ENCODE assay signal across 1 cellular context in genomic region chr20:17940447-17940971, GRCh38.
TF ChIP-seq lines count a peak whose summit lies in the region.

No MANE protein-coding gene starts in this region.

TF ChIP-seq in HepG2, 621 proteins besides CTCF, POLR2A, EP300 and RAD21 (continued from another document and continues in another):
- TF ChIP-seq PAXIP1 (CRISPR knock-in tag; conservative IDR thresholded peaks at IDR 0.05) (no peak; the same call in 1 of the 2 replicates), ZNF615 (CRISPR knock-in tag; IDR thresholded peaks at IDR 0.05; ENCODE audit: borderline replicate concordance) (no peak), TMF1 (CRISPR knock-in tag; IDR thresholded peaks at IDR 0.05; ENCODE audit: low read depth) (no peak), KLF16 (CRISPR knock-in tag; IDR thresholded peaks at IDR 0.05) (no peak), AKNA (CRISPR knock-in tag; IDR thresholded peaks at IDR 0.05; ENCODE audit: borderline replicate concordance) (no peak), JUND (CRISPR knock-in tag; IDR thresholded peaks at IDR 0.05) (no peak), SOX5 (CRISPR knock-in tag; IDR thresholded peaks at IDR 0.05; ENCODE audit: borderline replicate concordance) (no peak), DDIT3 (CRISPR knock-in tag; IDR thresholded peaks at IDR 0.05) (no peak), SIX1 (CRISPR knock-in tag; IDR thresholded peaks at IDR 0.05; ENCODE audit: borderline replicate concordance) (no peak), FOXA1 (IDR thresholded peaks at IDR 0.05) (no peak), FOXA1 (CRISPR knock-in tag; IDR thresholded peaks at IDR 0.05) (no peak), ZNF780A (CRISPR knock-in tag; IDR thresholded peaks at IDR 0.05) (no peak), TOPORS (CRISPR knock-in tag; IDR thresholded peaks at IDR 0.05) (no peak; the same call in 1 of the 2 replicates), ATRX (CRISPR knock-in tag; IDR thresholded peaks at IDR 0.05; ENCODE audit: borderline replicate concordance) (no peak), ARNT (IDR thresholded peaks at IDR 0.05) (no peak), ZSCAN5A (CRISPR knock-in tag; IDR thresholded peaks at IDR 0.05; ENCODE audit: borderline replicate concordance) (peak; percentile 89; the same call in 1 of the 2 replicates), ELF1 (CRISPR knock-in tag; IDR thresholded peaks at IDR 0.05) (no peak), ZMAT5 (CRISPR knock-in tag; IDR thresholded peaks at IDR 0.05; ENCODE audit: borderline replicate concordance, low read depth) (no peak), ZNF740 (CRISPR knock-in tag; IDR thresholded peaks at IDR 0.05) (peak; percentile 82; the same call in 1 of the 2 replicates), HES4 (CRISPR knock-in tag; IDR thresholded peaks at IDR 0.05; ENCODE audit: borderline replicate concordance) (no peak), ZKSCAN8 (CRISPR knock-in tag; IDR thresholded peaks at IDR 0.05; ENCODE audit: borderline replicate concordance) (no peak), YEATS4 (CRISPR knock-in tag; IDR thresholded peaks at IDR 0.05; ENCODE audit: borderline replicate concordance) (no peak), SP2 (CRISPR knock-in tag; IDR thresholded peaks at IDR 0.05) (no peak), ZNF891 (CRISPR knock-in tag; IDR thresholded peaks at IDR 0.05) (0 out of 2 replicates have a peak, but pooled peaks have one; percentile 74), MIXL1 (CRISPR knock-in tag; IDR thresholded peaks at IDR 0.05) (0 out of 2 replicates have a peak, but pooled peaks have one; percentile 2), NBN (conservative IDR thresholded peaks at IDR 0.05) (no peak), ZNF207 (IDR thresholded peaks at IDR 0.05; ENCODE audit: borderline replicate concordance) (no peak), KDM2A (CRISPR knock-in tag; IDR thresholded peaks at IDR 0.05; ENCODE audit: borderline replicate concordance, low read depth) (peak; percentile 82; the same call in 1 of the 2 replicates), KLF11 (CRISPR knock-in tag; IDR thresholded peaks at IDR 0.05) (no peak), TFDP2 (CRISPR knock-in tag; IDR thresholded peaks at IDR 0.05) (no peak), CREBL2 (CRISPR knock-in tag; IDR thresholded peaks at IDR 0.05; ENCODE audit: borderline replicate concordance) (no peak), AHDC1 (CRISPR knock-in tag; IDR thresholded peaks at IDR 0.05; ENCODE audit: borderline replicate concordance) (no peak), RBM39 (IDR thresholded peaks at IDR 0.05; ENCODE audit: low read depth, low read length, poor library complexity, severe bottlenecking) (peak; percentile 19)
